In genomic region chr5:137501226-137501625, GRCh38 we compare ENCODE assay signal across 9 cellular contexts.
"Had no signal": no experiment of that assay in that cellular context is flagged by ENCODE, and none has a peak within 500 bp of the region (broad histone marks: within the 10 kb centered on the region; RNA-seq: fewer than 3 reads in every experiment).

No MANE protein-coding gene starts in this region.

- H3K4me2 ChIP-seq: GM23338 had no signal

- H2AFZ ChIP-seq: GM23248, GM23338 had no signal

- DNase-seq: GOT3, H7, H9, HCEC 1CT, HFFc6 had no signal

- H3K27ac Mint-ChIP-seq: GM23338, H9, HFFc6 had no signal

- H3K9me3 Mint-ChIP-seq: GM23338, H9, HFFc6 had no signal

- H3K4me3 ChIP-seq: GM23248, GM23338, HAP-1 had no signal

- H3K27ac ChIP-seq: GM23248 had no signal

- H3K9me3 ChIP-seq: HAP-1 had no signal

- H3K36me3 ChIP-seq: HAP-1 had no signal

- H3K4me3 Mint-ChIP-seq: GM23338, H9, HFFc6 had no signal

- ATAC-seq: GM23338, HCT116 had no signal

- H3K9ac ChIP-seq: GM23248 had no signal

- H3K4me1 ChIP-seq: HAP-1 had no signal
